8 cellular contexts compared by ENCODE assay signal in genomic region chr19:44112802-44113137, GRCh38. TPM values are rescaled to one million over a fixed set of nuclear protein-coding genes. Genes with fewer than 3 reads are reported as not detected.
DNase-seq lines count a peak whose midpoint lies in the region; ATAC-seq, FAIRE-seq and TF ChIP-seq lines count a peak whose summit lies in the region.

No MANE protein-coding gene starts in this region.

- H3K4me3 ChIP-seq in AG04450 (ENCODE audit: low read depth, low read length) (peak overlapping the region; percentile 91), kidney epithelial cell (ENCODE audit: low read depth, low read length) (peak overlapping the region; percentile 55), thyroid gland (replicated peaks in 1 of 3) (peak overlapping the region; percentile 27 to 55 (median 50))

- peak overlapping the region; percentile 99 for H3K4me3 Mint-ChIP-seq in activated CD8-positive, alpha-beta T cell treated with anti-CD3 and anti-CD28 coated beads, Interleukin-2, amount 10 ng/mL, durations not matched to agents 7 days and 5 days

- H3K9me3 Mint-ChIP-seq in activated CD8-positive, alpha-beta T cell treated with anti-CD3 and anti-CD28 coated beads, Interleukin-2, amount 10 ng/mL, durations not matched to agents 7 days and 5 days (ENCODE audit: insufficient read depth) = peaks cover 27% of the 10 kb centered on the region

- TF ChIP-seq POLR2A in H54 (IDR thresholded peaks at IDR 0.05; ENCODE audit: low read depth, low read length) = peak; percentile 36; the same call in 1 of the 2 replicates
- TF ChIP-seq POLR2A in thyroid gland (IDR thresholded peaks at IDR 0.05) = no peak

- TF ChIP-seq CTCF in AG04450 (IDR thresholded peaks at IDR 0.05; ENCODE audit: low read depth, low read length) = no peak
- no peak for TF ChIP-seq CTCF in kidney epithelial cell (IDR thresholded peaks at IDR 0.05; ENCODE audit: insufficient read depth, low read length, poor library complexity, severe bottlenecking)
- TF ChIP-seq CTCF in thyroid gland (IDR thresholded peaks at IDR 0.05) = no peak

- intact Hi-C loops in thyroid gland (cut with DNase I) = loop anchor here (10.0 kb wide), 1 partner anchor 52 kb away; the partner anchor contains the start of gene ZNF226

- CTCF ChIA-PET in AG04450 (lab: Charles Lee) = no interaction called here
- CTCF ChIA-PET in activated CD8-positive, alpha-beta T cell treated with anti-CD3 and anti-CD28 coated beads, Interleukin-2, amount 10 ng/mL, durations not matched to agents 7 days and 5 days (lab: Charles Lee) = no interaction called here

- H3K4me1 Mint-ChIP-seq in activated CD8-positive, alpha-beta T cell treated with anti-CD3 and anti-CD28 coated beads, Interleukin-2, amount 10 ng/mL, durations not matched to agents 7 days and 5 days (ENCODE audit: low read depth) = peaks cover 28% of the 10 kb centered on the region

- WGBS in thyroid gland, 2 donors = 0 to 4% methylated on average over 11 of the region's 11 CpGs

- no peak for ATAC-seq in activated CD8-positive, alpha-beta T cell treated with anti-CD3 and anti-CD28 coated beads, Interleukin-2, amount 10 ng/mL, durations not matched to agents 7 days and 5 days

- POLR2A ChIA-PET in AG04450 (lab: Yijun Ruan, JAX) = interaction anchor here (0.9 to 1.5 kb wide), 4 partner anchors 18 to 286 kb away, joined by 3 to 8 read pairs (median 5); partner anchors contain the start of genes ZNF226 and ZNF283
- POLR2A ChIA-PET in activated CD8-positive, alpha-beta T cell treated with anti-CD3 and anti-CD28 coated beads, Interleukin-2, amount 10 ng/mL, durations not matched to agents 7 days and 5 days (lab: Charles Lee) = interaction anchor here (0.7 kb wide), 1 partner anchor 18 kb away, joined by 4 read pairs; no protein-coding TSS in a partner anchor

- H3K27ac Mint-ChIP-seq in activated CD8-positive, alpha-beta T cell treated with anti-CD3 and anti-CD28 coated beads, Interleukin-2, amount 10 ng/mL, durations not matched to agents 7 days and 5 days = peak overlapping the region; percentile 95

- H3K36me3 Mint-ChIP-seq in activated CD8-positive, alpha-beta T cell treated with anti-CD3 and anti-CD28 coated beads, Interleukin-2, amount 10 ng/mL, durations not matched to agents 7 days and 5 days (ENCODE audit: low read depth) = peaks cover 46% of the 10 kb centered on the region

- peaks cover 13 to 18% of the 10 kb centered on the region in 2 donors for H3K4me1 ChIP-seq in thyroid gland

- no peaks in the 10 kb centered on the region for H3K27me3 ChIP-seq in AG04450 (ENCODE audit: control insufficient read depth, insufficient read depth, low read length)
- H3K27me3 ChIP-seq in kidney epithelial cell (ENCODE audit: control insufficient read depth, insufficient read depth, low read length) = no peaks in the 10 kb centered on the region
- no peaks in the 10 kb centered on the region for H3K27me3 ChIP-seq in thyroid gland

- DNase-seq in AG04450 (ENCODE audit: low read depth, low spot score) (no peak), H54 (ENCODE audit: insufficient read length, low spot score) (no peak), kidney epithelial cell (ENCODE audit: low read depth) (no peak), thyroid gland (no peak), NCI-H2227 (lab: John Stamatoyannopoulos, UW; ENCODE audit: unreplicated experiment) (no peak), NCI-H1694 (lab: John Stamatoyannopoulos, UW) (no peak), DMS53 (lab: John Stamatoyannopoulos, UW) (no peak)
- DNase-seq in activated CD8-positive, alpha-beta T cell treated with anti-CD3 and anti-CD28 coated beads, Interleukin-2, amount 10 ng/mL, durations not matched to agents 7 days and 5 days = no peak

- peak overlapping the region; percentile 59 for H3K27ac ChIP-seq in AG04450 (ENCODE audit: low read depth, low read length)
- peak overlapping the region in 2 of 3 donors; percentile 8 to 34 for H3K27ac ChIP-seq in thyroid gland

- H3K36me3 ChIP-seq in kidney epithelial cell (ENCODE audit: control insufficient read depth, insufficient read depth, low read length) (no peaks in the 10 kb centered on the region), thyroid gland (peaks cover 0 to 7% of the 10 kb centered on the region in 2 donors)

- H3K9me3 ChIP-seq in AG04450 (ENCODE audit: control insufficient read depth, insufficient read depth, low read length) (peaks cover 12% of the 10 kb centered on the region), thyroid gland (no peaks in the 10 kb centered on the region)

- H3K27me3 Mint-ChIP-seq in activated CD8-positive, alpha-beta T cell treated with anti-CD3 and anti-CD28 coated beads, Interleukin-2, amount 10 ng/mL, durations not matched to agents 7 days and 5 days (ENCODE audit: low read depth) = no peaks in the 10 kb centered on the region

- FAIRE-seq in H54 (lab: Jason Lieb, UNC) = no peak

RNA-seq across cellular contexts. Expression of gene ZNF225, which starts 0.4 kb away (rescaled TPM):
- 3.1 and 5.1 TPM in 2 replicates for polyA plus RNA-seq in AG04450 (2011; rRNA removed)
- polyA minus RNA-seq in AG04450 (2011; rRNA and poly(A)+ RNA removed) = 4.9 and 7.7 TPM in 2 replicates
- total RNA-seq in activated CD8-positive, alpha-beta T cell treated with anti-CD3 and anti-CD28 coated beads, Interleukin-2, amount 10 ng/mL, durations not matched to agents 7 days and 5 days = 1 to 10 TPM; 4.1 to 4.5 TPM
- total RNA-seq in kidney epithelial cell (1.9 and 2.2 TPM in 2 replicates), thyroid gland (1 to 10 TPM; 4.0 to 8.3 (median 6.3) TPM)

RNA-seq across cellular contexts. Expression of gene ZNF224, which starts 18.6 kb away (rescaled TPM):
- 14.4 and 17.5 TPM in 2 replicates for polyA plus RNA-seq in AG04450 (2011; rRNA removed)
- polyA minus RNA-seq in AG04450 (2011; rRNA and poly(A)+ RNA removed) = 19.9 and 20.7 TPM in 2 replicates
- 10 to 100 TPM; 26.3 to 27.7 TPM for total RNA-seq in activated CD8-positive, alpha-beta T cell treated with anti-CD3 and anti-CD28 coated beads, Interleukin-2, amount 10 ng/mL, durations not matched to agents 7 days and 5 days
- total RNA-seq in kidney epithelial cell = 7.3 and 8.2 TPM in 2 replicates
- total RNA-seq in thyroid gland = 10 to 100 TPM; 31.9 to 47.4 (median 36.7) TPM

RNA-seq across cellular contexts. Expression of gene ZNF234, which starts 28.6 kb away (rescaled TPM):
- 6.0 and 6.5 TPM in 2 replicates for polyA plus RNA-seq in AG04450 (2011; rRNA removed)
- 6.9 and 11.9 TPM in 2 replicates for polyA minus RNA-seq in AG04450 (2011; rRNA and poly(A)+ RNA removed)
- 10 to 100 TPM in 1 of 2 experiments, 1 to 10 TPM in 1; 9.6 to 10.1 TPM for total RNA-seq in activated CD8-positive, alpha-beta T cell treated with anti-CD3 and anti-CD28 coated beads, Interleukin-2, amount 10 ng/mL, durations not matched to agents 7 days and 5 days
- total RNA-seq in kidney epithelial cell (4.7 and 5.7 TPM in 2 replicates), thyroid gland (10 to 100 TPM in 3 of 4 donors, 1 to 10 TPM in 1; 8.1 to 12.7 (median 11.3) TPM)

RNA-seq across cellular contexts. Expression of gene ZNF284, which starts 40.8 kb away (rescaled TPM):
- polyA plus RNA-seq in AG04450 (2011; rRNA removed) = 1.5 and 1.6 TPM in 2 replicates
- 3.9 and 4.3 TPM in 2 replicates for polyA minus RNA-seq in AG04450 (2011; rRNA and poly(A)+ RNA removed)
- total RNA-seq in activated CD8-positive, alpha-beta T cell treated with anti-CD3 and anti-CD28 coated beads, Interleukin-2, amount 10 ng/mL, durations not matched to agents 7 days and 5 days = 1 to 10 TPM; 2.2 to 2.5 TPM
- total RNA-seq in kidney epithelial cell (1.1 and 1.5 TPM in 2 replicates), thyroid gland (1 to 10 TPM; 2.6 to 4.9 (median 2.8) TPM)

RNA-seq across cellular contexts. Expression of gene ZNF226, which starts 52.1 kb away (rescaled TPM):
- polyA plus RNA-seq in AG04450 (2011; rRNA removed) = 30.5 and 36.1 TPM in 2 replicates
- 13.2 and 16.4 TPM in 2 replicates for polyA minus RNA-seq in AG04450 (2011; rRNA and poly(A)+ RNA removed)
- total RNA-seq in activated CD8-positive, alpha-beta T cell treated with anti-CD3 and anti-CD28 coated beads, Interleukin-2, amount 10 ng/mL, durations not matched to agents 7 days and 5 days = 10 to 100 TPM; 12.9 to 14.7 TPM
- total RNA-seq in kidney epithelial cell = 11.2 and 26.8 TPM in 2 replicates
- total RNA-seq in thyroid gland = 10 to 100 TPM; 19.3 to 50.0 (median 37.8) TPM
